Comparison of ENCODE assay signal across 1 cellular context in genomic region chr3:167798443-167798842, GRCh38.
TF ChIP-seq lines count a peak whose summit lies in the region.

No MANE protein-coding gene starts in this region.

TF ChIP-seq in GM23338, 12 proteins besides CTCF, POLR2A, EP300 and RAD21 (continued from another document):
- TF ChIP-seq, protein P1, sequence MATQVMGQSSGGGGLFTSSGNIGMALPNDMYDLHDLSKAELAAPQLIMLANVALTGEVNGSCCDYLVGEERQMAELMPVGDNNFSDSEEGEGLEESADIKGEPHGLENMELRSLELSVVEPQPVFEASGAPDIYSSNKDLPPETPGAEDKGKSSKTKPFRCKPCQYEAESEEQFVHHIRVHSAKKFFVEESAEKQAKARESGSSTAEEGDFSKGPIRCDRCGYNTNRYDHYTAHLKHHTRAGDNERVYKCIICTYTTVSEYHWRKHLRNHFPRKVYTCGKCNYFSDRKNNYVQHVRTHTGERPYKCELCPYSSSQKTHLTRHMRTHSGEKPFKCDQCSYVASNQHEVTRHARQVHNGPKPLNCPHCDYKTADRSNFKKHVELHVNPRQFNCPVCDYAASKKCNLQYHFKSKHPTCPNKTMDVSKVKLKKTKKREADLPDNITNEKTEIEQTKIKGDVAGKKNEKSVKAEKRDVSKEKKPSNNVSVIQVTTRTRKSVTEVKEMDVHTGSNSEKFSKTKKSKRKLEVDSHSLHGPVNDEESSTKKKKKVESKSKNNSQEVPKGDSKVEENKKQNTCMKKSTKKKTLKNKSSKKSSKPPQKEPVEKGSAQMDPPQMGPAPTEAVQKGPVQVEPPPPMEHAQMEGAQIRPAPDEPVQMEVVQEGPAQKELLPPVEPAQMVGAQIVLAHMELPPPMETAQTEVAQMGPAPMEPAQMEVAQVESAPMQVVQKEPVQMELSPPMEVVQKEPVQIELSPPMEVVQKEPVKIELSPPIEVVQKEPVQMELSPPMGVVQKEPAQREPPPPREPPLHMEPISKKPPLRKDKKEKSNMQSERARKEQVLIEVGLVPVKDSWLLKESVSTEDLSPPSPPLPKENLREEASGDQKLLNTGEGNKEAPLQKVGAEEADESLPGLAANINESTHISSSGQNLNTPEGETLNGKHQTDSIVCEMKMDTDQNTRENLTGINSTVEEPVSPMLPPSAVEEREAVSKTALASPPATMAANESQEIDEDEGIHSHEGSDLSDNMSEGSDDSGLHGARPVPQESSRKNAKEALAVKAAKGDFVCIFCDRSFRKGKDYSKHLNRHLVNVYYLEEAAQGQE (IDR thresholded peaks at IDR 0.05; ENCODE audit: unreplicated experiment): no peak
- no peak for TF ChIP-seq POLR2AphosphoS5 (IDR thresholded peaks at IDR 0.05; ENCODE audit: low read depth)
- TF ChIP-seq, protein P2, sequence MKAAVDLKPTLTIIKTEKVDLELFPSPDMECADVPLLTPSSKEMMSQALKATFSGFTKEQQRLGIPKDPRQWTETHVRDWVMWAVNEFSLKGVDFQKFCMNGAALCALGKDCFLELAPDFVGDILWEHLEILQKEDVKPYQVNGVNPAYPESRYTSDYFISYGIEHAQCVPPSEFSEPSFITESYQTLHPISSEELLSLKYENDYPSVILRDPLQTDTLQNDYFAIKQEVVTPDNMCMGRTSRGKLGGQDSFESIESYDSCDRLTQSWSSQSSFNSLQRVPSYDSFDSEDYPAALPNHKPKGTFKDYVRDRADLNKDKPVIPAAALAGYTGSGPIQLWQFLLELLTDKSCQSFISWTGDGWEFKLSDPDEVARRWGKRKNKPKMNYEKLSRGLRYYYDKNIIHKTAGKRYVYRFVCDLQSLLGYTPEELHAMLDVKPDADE (IDR thresholded peaks at IDR 0.05): no peak
- no peak for TF ChIP-seq JUNB (IDR thresholded peaks at IDR 0.05; ENCODE audit: unreplicated experiment)
- TF ChIP-seq ZNF114 (CRISPR knock-in tag; IDR thresholded peaks at IDR 0.05): no peak
- no peak for TF ChIP-seq CREB1 (CRISPR knock-in tag; IDR thresholded peaks at IDR 0.05; ENCODE audit: low read depth)
- no peak for TF ChIP-seq EZH2phosphoT487 (IDR thresholded peaks at IDR 0.05; ENCODE audit: unreplicated experiment)
- no peak for TF ChIP-seq EZH2 (IDR thresholded peaks at IDR 0.05; ENCODE audit: low read depth, unreplicated experiment)
- no peak for TF ChIP-seq STAT1 (IDR thresholded peaks at IDR 0.05; ENCODE audit: unreplicated experiment)
